ENCODE assay signal across 22 cellular contexts in the genomic region with DNA sequence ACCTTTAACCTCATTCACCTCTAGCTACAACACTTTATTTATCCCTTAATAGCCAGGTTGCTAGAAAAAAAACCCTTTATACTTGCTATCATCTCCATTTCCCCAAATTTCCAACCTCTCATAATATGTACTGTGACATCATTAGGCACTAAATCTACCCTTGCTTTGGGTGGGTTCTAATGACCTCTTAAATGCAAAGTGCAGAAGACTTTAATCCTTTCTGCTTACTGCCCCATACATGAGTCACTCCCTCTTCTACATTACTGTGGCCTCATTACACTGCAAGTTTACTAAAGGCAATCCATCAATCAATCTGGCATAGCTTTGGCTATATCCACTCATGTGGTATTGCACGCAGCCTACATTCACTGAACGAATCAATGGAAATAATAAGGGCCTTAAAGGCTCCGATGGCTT.
DNase-seq lines count a peak whose midpoint lies in the region; ATAC-seq and TF ChIP-seq lines count a peak whose summit lies in the region.
"Had no signal": no experiment of that assay in that cellular context is flagged by ENCODE, and none has a peak within 500 bp of the region (broad histone marks: within the 10 kb centered on the region; RNA-seq: fewer than 3 reads in every experiment).

No MANE protein-coding gene starts in this region.

- H3K27me3 Mint-ChIP-seq in activated CD4-positive, alpha-beta T cell treated with anti-CD3 and anti-CD28 coated beads, Interleukin-2, amount 10 ng/mL, durations not matched to agents 7 days and 5 days, result no peaks in the 10 kb centered on the region
- H3K27me3 Mint-ChIP-seq: activated naive CD4-positive, alpha-beta T cell treated with anti-CD3 and anti-CD28 coated beads, Interleukin-2, amount 50 U/mL, for 24 hours; stimulated activated naive B cell treated with anti-CD40 and anti-IgM and Interleukin-4, amounts not matched to agents 10 μg/mL and 1 μg/mL and 100 μg/mL, for 72 hours had no signal

- no peak overlapping the region for H3K4me2 ChIP-seq in SK-N-SH
- H3K4me2 ChIP-seq: A549 had no signal

- CTCF ChIA-PET in SK-N-SH (lab: Yijun Ruan, JAX), result interaction anchor here (0.6 to 1.2 kb wide), 2 partner anchors 10 to 71 kb away, joined by 3 to 5 read pairs; no protein-coding TSS in a partner anchor
- CTCF ChIA-PET in activated CD4-positive, alpha-beta T cell treated with anti-CD3 and anti-CD28 coated beads, Interleukin-2, amount 10 ng/mL, durations not matched to agents 7 days and 5 days (lab: Charles Lee), result interaction anchor here (1.1 to 2.0 kb wide), 2 partner anchors 9 to 84 kb away, joined by 3 to 11 read pairs; no protein-coding TSS in a partner anchor

- peak; percentile 24 for DNase-seq in AG10803 (ENCODE audit: low read depth)
- DNase-seq in MV-4-11 (lab: John Stamatoyannopoulos, UW), result peak; percentile 71
- no peak for DNase-seq in SK-N-SH
- peak in 1 of 2 donors; percentile 20 for DNase-seq in foreskin keratinocyte
- DNase-seq in activated T-cell treated with anti-CD3 and anti-CD28 coated beads, Interleukin-2, amount 50 U/mL, for 48 hours, result no peak
- DNase-seq in cerebellum (ENCODE audit: low spot score), result no peak
- no peak for DNase-seq in activated CD4-positive, alpha-beta T cell treated with anti-CD3 and anti-CD28 coated beads, Interleukin-2, amount 10 ng/mL, durations not matched to agents 7 days and 5 days
- DNase-seq: activated T-cell treated with anti-CD3 and anti-CD28 coated beads, Interleukin-2, amount 50 U/mL, for 72 hours; brain microvascular endothelial cell; cortex of kidney; DMS53; NCI-H1092 treated with DMSO at 0.1 percent for 48 hours; NCI-H748 treated with DMSO at 0.1 percent for 48 hours; stimulated activated naive B cell treated with anti-CD40 and anti-IgM and Interleukin-4, amounts not matched to agents 10 μg/mL and 1 μg/mL and 100 μg/mL, for 72 hours had no signal

- no peaks in the 10 kb centered on the region for H3K36me3 ChIP-seq in SK-N-SH (replicated peaks in 1 of 2; ENCODE audit: control insufficient read depth in 1 of 2, insufficient read depth in 2 of 2, low read length in 1 of 2)
- H3K36me3 ChIP-seq: brain microvascular endothelial cell, neutrophil, tibial nerve had no signal

- TF ChIP-seq CTCF in AG10803 (conservative IDR thresholded peaks at IDR 0.05; ENCODE audit: low read length), result no peak
- no peak for TF ChIP-seq CTCF in SK-N-SH (IDR thresholded peaks at IDR 0.05)
- no peak for TF ChIP-seq CTCF in foreskin keratinocyte (conservative IDR thresholded peaks at IDR 0.05)

- no peaks in the 10 kb centered on the region for H3K36me3 Mint-ChIP-seq in activated CD4-positive, alpha-beta T cell treated with anti-CD3 and anti-CD28 coated beads, Interleukin-2, amount 10 ng/mL, durations not matched to agents 7 days and 5 days (ENCODE audit: low read depth)

- peaks cover 0 to 8% of the 10 kb centered on the region in 2 experiments; a peak in 1 of 4 replicates for H3K4me1 ChIP-seq in SK-N-SH (ENCODE audit: control insufficient read depth in 1 of 2, insufficient read depth in 2 of 2, low read depth in 1 of 2, low read length in 1 of 2)
- H3K4me1 ChIP-seq in foreskin keratinocyte, result peaks cover 3% of the 10 kb centered on the region

- no peaks in the 10 kb centered on the region for H3K79me2 ChIP-seq in SK-N-SH (ENCODE audit: insufficient read depth)

- no peak overlapping the region for H3K27ac Mint-ChIP-seq in activated CD4-positive, alpha-beta T cell treated with anti-CD3 and anti-CD28 coated beads, Interleukin-2, amount 10 ng/mL, durations not matched to agents 7 days and 5 days
- H3K27ac Mint-ChIP-seq: activated naive CD4-positive, alpha-beta T cell treated with anti-CD3 and anti-CD28 coated beads, Interleukin-2, amount 50 U/mL, for 24 hours; activated T-cell treated with anti-CD3 and anti-CD28 coated beads, Interleukin-2, amount 50 U/mL, for 72 hours; stimulated activated naive B cell treated with anti-CD40 and anti-IgM and Interleukin-4, amounts not matched to agents 10 μg/mL and 1 μg/mL and 100 μg/mL, for 72 hours had no signal

- no peak overlapping the region for H2AFZ ChIP-seq in SK-N-SH (ENCODE audit: low read depth)

- no peak for TF ChIP-seq EP300 in SK-N-SH (IDR thresholded peaks at IDR 0.05; ENCODE audit: borderline replicate concordance in 1 of 2, low read depth in 1 of 2, low read length in 1 of 2)

- ATAC-seq in foreskin keratinocyte (peak; percentile 59), HG03095 (IDR thresholded peaks at IDR 0.05; ENCODE audit: unreplicated experiment) (no peak)
- ATAC-seq: A549; activated T-cell treated with anti-CD3 and anti-CD28 coated beads, Interleukin-2, amount 50 U/mL, for 72 hours; left lobe of liver; stimulated activated naive B cell treated with anti-CD40 and anti-IgM and Interleukin-4, amounts not matched to agents 10 μg/mL and 1 μg/mL and 100 μg/mL, for 72 hours had no signal

- H3K9me2 ChIP-seq in SK-N-SH, result no peaks in the 10 kb centered on the region

- H4K20me1 ChIP-seq in SK-N-SH (ENCODE audit: insufficient read depth), result no peaks in the 10 kb centered on the region

- H3F3A ChIP-seq in SK-N-SH (replicated peaks; ENCODE audit: insufficient read depth), result peaks cover 3% of the 10 kb centered on the region

- no peak overlapping the region for H3K27ac ChIP-seq in SK-N-SH (ENCODE audit: low read depth in 2 of 2, low read length in 1 of 2)
- H3K27ac ChIP-seq in foreskin keratinocyte, result no peak overlapping the region
- H3K27ac ChIP-seq: A549, brain microvascular endothelial cell, C4-2B, neutrophil, tibial nerve, VCaP had no signal

- H3K9me3 ChIP-seq in SK-N-SH, result no peaks in the 10 kb centered on the region
- H3K9me3 ChIP-seq: A549, neutrophil, tibial nerve had no signal

- no peaks in the 10 kb centered on the region for H3K4me1 Mint-ChIP-seq in activated CD4-positive, alpha-beta T cell treated with anti-CD3 and anti-CD28 coated beads, Interleukin-2, amount 10 ng/mL, durations not matched to agents 7 days and 5 days
- H3K4me1 Mint-ChIP-seq: activated naive CD4-positive, alpha-beta T cell treated with anti-CD3 and anti-CD28 coated beads, Interleukin-2, amount 50 U/mL, for 24 hours had no signal

- H3K27me3 ChIP-seq in SK-N-SH (ENCODE audit: insufficient read depth) (no peaks in the 10 kb centered on the region), foreskin keratinocyte (no peaks in the 10 kb centered on the region)
- H3K27me3 ChIP-seq: brain microvascular endothelial cell, neutrophil, tibial nerve had no signal

- H3K9ac ChIP-seq in SK-N-SH, result no peak overlapping the region

- POLR2A ChIA-PET in SK-N-SH (lab: Yijun Ruan, JAX), result no interaction called here
- POLR2A ChIA-PET in activated CD4-positive, alpha-beta T cell treated with anti-CD3 and anti-CD28 coated beads, Interleukin-2, amount 10 ng/mL, durations not matched to agents 7 days and 5 days (lab: Charles Lee), result no interaction called here

- WGBS in SK-N-SH (ENCODE audit: low lambda C conversion rate), result 95% methylated on average over 3 of the region's 3 CpGs

- H3K4me3 Mint-ChIP-seq in activated CD4-positive, alpha-beta T cell treated with anti-CD3 and anti-CD28 coated beads, Interleukin-2, amount 10 ng/mL, durations not matched to agents 7 days and 5 days, result no peak overlapping the region
- H3K4me3 Mint-ChIP-seq: activated naive CD4-positive, alpha-beta T cell treated with anti-CD3 and anti-CD28 coated beads, Interleukin-2, amount 50 U/mL, for 24 hours; activated T-cell treated with anti-CD3 and anti-CD28 coated beads, Interleukin-2, amount 50 U/mL, for 72 hours; stimulated activated naive B cell treated with anti-CD40 and anti-IgM and Interleukin-4, amounts not matched to agents 10 μg/mL and 1 μg/mL and 100 μg/mL, for 72 hours had no signal

- TF ChIP-seq RAD21 in SK-N-SH (IDR thresholded peaks at IDR 0.05; ENCODE audit: low read length), result no peak

- H3K4me3 ChIP-seq in AG10803 (ENCODE audit: low read length) (no peak overlapping the region), SK-N-SH (ENCODE audit: low read depth in 2 of 2, low read length in 1 of 2) (no peak overlapping the region)
- H3K4me3 ChIP-seq: A549, tibial nerve had no signal

- H3K9me3 Mint-ChIP-seq in activated CD4-positive, alpha-beta T cell treated with anti-CD3 and anti-CD28 coated beads, Interleukin-2, amount 10 ng/mL, durations not matched to agents 7 days and 5 days, result peaks cover 5% of the 10 kb centered on the region
- H3K9me3 Mint-ChIP-seq: activated naive CD4-positive, alpha-beta T cell treated with anti-CD3 and anti-CD28 coated beads, Interleukin-2, amount 50 U/mL, for 24 hours; activated T-cell treated with anti-CD3 and anti-CD28 coated beads, Interleukin-2, amount 50 U/mL, for 72 hours had no signal

TF ChIP-seq in SK-N-SH, 30 proteins besides CTCF, POLR2A, EP300 and RAD21:
- TF ChIP-seq, protein P1, sequence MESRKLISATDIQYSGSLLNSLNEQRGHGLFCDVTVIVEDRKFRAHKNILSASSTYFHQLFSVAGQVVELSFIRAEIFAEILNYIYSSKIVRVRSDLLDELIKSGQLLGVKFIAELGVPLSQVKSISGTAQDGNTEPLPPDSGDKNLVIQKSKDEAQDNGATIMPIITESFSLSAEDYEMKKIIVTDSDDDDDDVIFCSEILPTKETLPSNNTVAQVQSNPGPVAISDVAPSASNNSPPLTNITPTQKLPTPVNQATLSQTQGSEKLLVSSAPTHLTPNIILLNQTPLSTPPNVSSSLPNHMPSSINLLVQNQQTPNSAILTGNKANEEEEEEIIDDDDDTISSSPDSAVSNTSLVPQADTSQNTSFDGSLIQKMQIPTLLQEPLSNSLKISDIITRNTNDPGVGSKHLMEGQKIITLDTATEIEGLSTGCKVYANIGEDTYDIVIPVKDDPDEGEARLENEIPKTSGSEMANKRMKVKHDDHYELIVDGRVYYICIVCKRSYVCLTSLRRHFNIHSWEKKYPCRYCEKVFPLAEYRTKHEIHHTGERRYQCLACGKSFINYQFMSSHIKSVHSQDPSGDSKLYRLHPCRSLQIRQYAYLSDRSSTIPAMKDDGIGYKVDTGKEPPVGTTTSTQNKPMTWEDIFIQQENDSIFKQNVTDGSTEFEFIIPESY (IDR thresholded peaks at IDR 0.05; ENCODE audit: borderline replicate concordance, low read depth), result no peak
- no peak for TF ChIP-seq FOXJ3 (CRISPR knock-in tag; IDR thresholded peaks at IDR 0.05)
- no peak for TF ChIP-seq RCOR1 (IDR thresholded peaks at IDR 0.05; ENCODE audit: low read length)
- TF ChIP-seq, protein P2, sequence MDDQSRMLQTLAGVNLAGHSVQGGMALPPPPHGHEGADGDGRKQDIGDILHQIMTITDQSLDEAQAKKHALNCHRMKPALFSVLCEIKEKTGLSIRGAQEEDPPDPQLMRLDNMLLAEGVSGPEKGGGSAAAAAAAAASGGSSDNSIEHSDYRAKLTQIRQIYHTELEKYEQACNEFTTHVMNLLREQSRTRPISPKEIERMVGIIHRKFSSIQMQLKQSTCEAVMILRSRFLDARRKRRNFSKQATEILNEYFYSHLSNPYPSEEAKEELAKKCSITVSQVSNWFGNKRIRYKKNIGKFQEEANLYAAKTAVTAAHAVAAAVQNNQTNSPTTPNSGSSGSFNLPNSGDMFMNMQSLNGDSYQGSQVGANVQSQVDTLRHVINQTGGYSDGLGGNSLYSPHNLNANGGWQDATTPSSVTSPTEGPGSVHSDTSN (IDR thresholded peaks at IDR 0.05), result peak; percentile 68
- no peak for TF ChIP-seq RFX5 (IDR thresholded peaks at IDR 0.05; ENCODE audit: low read length)

Comparison
In these comparisons a context has a peak if more than half of its experiments do, and no peak if none do; other contexts are left out.
1. DNase-seq: peak in AG10803 (single experiment) and MV-4-11 (single experiment); none in SK-N-SH (single experiment), activated T-cell treated with anti-CD3 and anti-CD28 coated beads, Interleukin-2, amount 50 U/mL, for 48 hours (0 of 2), cerebellum (single experiment) and activated CD4-positive, alpha-beta T cell treated with anti-CD3 and anti-CD28 coated beads, Interleukin-2, amount 10 ng/mL, durations not matched to agents 7 days and 5 days (single experiment).